Comparison of ENCODE assay signal across 7 cellular contexts in the genomic region with DNA sequence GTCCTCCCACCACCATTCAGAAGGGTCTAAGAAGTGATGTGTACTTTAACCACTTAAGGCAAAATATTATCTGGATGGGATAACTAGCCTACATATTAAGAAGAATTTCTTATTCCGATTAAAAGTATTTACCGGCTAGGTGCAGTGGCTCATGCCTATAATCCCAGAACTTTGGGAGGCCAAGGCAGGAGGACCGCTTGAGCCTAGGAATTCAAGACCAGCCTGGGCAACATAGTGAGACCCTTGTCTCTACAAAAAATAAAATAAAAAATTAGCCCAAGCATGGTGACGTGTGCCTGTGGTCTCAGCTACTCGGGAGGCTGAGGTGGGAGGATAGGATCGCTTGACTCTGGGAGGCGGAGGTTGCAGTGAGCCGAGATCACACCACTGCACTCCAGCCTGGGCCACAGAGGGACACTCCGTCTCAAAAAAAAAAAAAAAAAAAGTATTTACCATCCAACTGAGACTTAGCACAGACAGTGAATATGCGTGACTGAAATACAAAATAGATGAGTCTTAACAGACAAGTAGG. TPM values are rescaled to one million over a fixed set of nuclear protein-coding genes. Genes with fewer than 3 reads are reported as not detected.
DNase-seq lines count a peak whose midpoint lies in the region; ATAC-seq and TF ChIP-seq lines count a peak whose summit lies in the region.
"Not testable (repeated sequence)": the region's sequence is repeated elsewhere in the genome, so short reads cannot be mapped to it uniquely, and the experiment has no call there.

No MANE protein-coding gene starts in this region.

- POLR2A ChIA-PET in naive thymus-derived CD4-positive, alpha-beta T cell (lab: Charles Lee), result interaction anchor here (0.8 to 22.7 kb wide), 5 partner anchors 8 to 37 kb away, joined by 3 to 636 read pairs (median 15); no protein-coding TSS in a partner anchor

- peak overlapping the region; percentile 97 for H3K27ac ChIP-seq in CD4-positive, CD25-positive, alpha-beta regulatory T cell (ENCODE audit: insufficient read depth, low read length, poor library complexity, severe bottlenecking)
- not testable (repeated sequence) for H3K27ac ChIP-seq in GM23338 (ENCODE audit: low read depth); neural progenitor cell
- peak overlapping the region; percentile 89 for H3K27ac ChIP-seq in WERI-Rb-1
- H3K27ac ChIP-seq in effector memory CD4-positive, alpha-beta T cell (ENCODE audit: insufficient read depth, low read length, poor library complexity, severe bottlenecking), result peak overlapping the region; percentile 96
- H3K27ac ChIP-seq in naive thymus-derived CD4-positive, alpha-beta T cell (ENCODE audit: low read depth, low read length), result peak overlapping the region; percentile 82

- H2AFZ ChIP-seq in GM23338, result peak overlapping the region; percentile 82; the same call in 1 of the 2 replicates
- H2AFZ ChIP-seq in neural progenitor cell (replicated peaks), result not testable (repeated sequence)

- H3K4me3 ChIP-seq in CD4-positive, CD25-positive, alpha-beta regulatory T cell (ENCODE audit: low read depth, low read length); GM23338; WERI-Rb-1 (ENCODE audit: low read depth, low read length); effector memory CD4-positive, alpha-beta T cell (ENCODE audit: insufficient read depth, low read depth, low read length, poor library complexity, severe bottlenecking); naive thymus-derived CD4-positive, alpha-beta T cell (ENCODE audit: low read length); neural progenitor cell: not testable (repeated sequence)

- not testable (repeated sequence) for H3K9ac ChIP-seq in neural progenitor cell

- not testable (repeated sequence) for H3K4me3 Mint-ChIP-seq in CD4-positive, CD25-positive, alpha-beta regulatory T cell; GM23338; neural progenitor cell
- H3K4me3 Mint-ChIP-seq in activated T-helper 17 cell treated with anti-CD3 and anti-CD28 coated beads, Interleukin-2, amount 50 U/mL, for 72 hours, result peak overlapping the region; percentile 89
- peak overlapping the region in 2 of 10 donors; percentile 7 to 86 for H3K4me3 Mint-ChIP-seq in naive thymus-derived CD4-positive, alpha-beta T cell

- H3K36me3 Mint-ChIP-seq in CD4-positive, CD25-positive, alpha-beta regulatory T cell; GM23338 (ENCODE audit: low read depth); activated T-helper 17 cell treated with anti-CD3 and anti-CD28 coated beads, Interleukin-2, amount 50 U/mL, for 72 hours (ENCODE audit: low read depth); naive thymus-derived CD4-positive, alpha-beta T cell; neural progenitor cell: not testable (repeated sequence)

- H3K27me3 Mint-ChIP-seq in CD4-positive, CD25-positive, alpha-beta regulatory T cell; GM23338 (ENCODE audit: insufficient read depth, low read depth, poor library complexity); activated T-helper 17 cell treated with anti-CD3 and anti-CD28 coated beads, Interleukin-2, amount 50 U/mL, for 72 hours; naive thymus-derived CD4-positive, alpha-beta T cell: not testable (repeated sequence)
- peaks cover 12% of the 10 kb centered on the region for H3K27me3 Mint-ChIP-seq in neural progenitor cell (ENCODE audit: insufficient read depth, low read depth)

- CTCF ChIA-PET in naive thymus-derived CD4-positive, alpha-beta T cell (lab: Charles Lee), result interaction anchor here (0.6 to 0.8 kb wide), 2 partner anchors 31 to 48 kb away, joined by 3 read pairs; no protein-coding TSS in a partner anchor

- peak overlapping the region; percentile 54 to 100 (median 94) for H3K27ac Mint-ChIP-seq in CD4-positive, CD25-positive, alpha-beta regulatory T cell
- not testable (repeated sequence) for H3K27ac Mint-ChIP-seq in GM23338; activated T-helper 17 cell treated with anti-CD3 and anti-CD28 coated beads, Interleukin-2, amount 50 U/mL, for 72 hours; neural progenitor cell
- peak overlapping the region in 8 of 9 donors; percentile 84 to 97 (median 95) for H3K27ac Mint-ChIP-seq in naive thymus-derived CD4-positive, alpha-beta T cell

- not testable (repeated sequence) for H3F3A ChIP-seq in GM23338 (replicated peaks; ENCODE audit: low read depth)
- H3F3A ChIP-seq in neural progenitor cell (ENCODE audit: low read depth), result peaks cover 26% of the 10 kb centered on the region

- H4K20me1 ChIP-seq in GM23338 (replicated peaks; ENCODE audit: insufficient read depth), result not testable (repeated sequence)
- peaks cover 15% of the 10 kb centered on the region for H4K20me1 ChIP-seq in neural progenitor cell (ENCODE audit: low read depth)

- not testable (repeated sequence) for H3K4me2 ChIP-seq in GM23338
- peak overlapping the region; percentile 74 for H3K4me2 ChIP-seq in neural progenitor cell

- DNase-seq in CD4-positive, CD25-positive, alpha-beta regulatory T cell; GM23338 (ENCODE audit: low spot score); WERI-Rb-1; effector memory CD4-positive, alpha-beta T cell; naive thymus-derived CD4-positive, alpha-beta T cell; neural progenitor cell (ENCODE audit: low spot score): not testable (repeated sequence)

- not testable (repeated sequence) for H3K9me2 ChIP-seq in GM23338 (ENCODE audit: insufficient read depth)

- H3K36me3 ChIP-seq in CD4-positive, CD25-positive, alpha-beta regulatory T cell (ENCODE audit: control insufficient read depth, insufficient read depth, low read length); GM23338 (ENCODE audit: insufficient read depth); WERI-Rb-1; effector memory CD4-positive, alpha-beta T cell (ENCODE audit: control insufficient read depth, insufficient read depth, low read length); naive thymus-derived CD4-positive, alpha-beta T cell (ENCODE audit: control insufficient read depth in 2 of 3, insufficient read depth in 3 of 3, low read length in 3 of 3); neural progenitor cell: not testable (repeated sequence)

- peaks cover 16 to 99% (median 60%) of the 10 kb centered on the region in 4 donors for H3K4me1 Mint-ChIP-seq in CD4-positive, CD25-positive, alpha-beta regulatory T cell
- H3K4me1 Mint-ChIP-seq in GM23338 (peaks cover 43% of the 10 kb centered on the region), neural progenitor cell (peaks cover 32% of the 10 kb centered on the region)
- peaks cover 41% of the 10 kb centered on the region for H3K4me1 Mint-ChIP-seq in activated T-helper 17 cell treated with anti-CD3 and anti-CD28 coated beads, Interleukin-2, amount 50 U/mL, for 72 hours
- peaks cover 48 to 95% (median 89%) of the 10 kb centered on the region in 7 donors for H3K4me1 Mint-ChIP-seq in naive thymus-derived CD4-positive, alpha-beta T cell

- not testable (repeated sequence) for H3K9me3 Mint-ChIP-seq in CD4-positive, CD25-positive, alpha-beta regulatory T cell; GM23338; activated T-helper 17 cell treated with anti-CD3 and anti-CD28 coated beads, Interleukin-2, amount 50 U/mL, for 72 hours; naive thymus-derived CD4-positive, alpha-beta T cell; neural progenitor cell

- not testable (repeated sequence) for H3K9me3 ChIP-seq in CD4-positive, CD25-positive, alpha-beta regulatory T cell (ENCODE audit: control insufficient read depth in 2 of 2, low read length in 2 of 2); WERI-Rb-1 (ENCODE audit: severe bottlenecking); effector memory CD4-positive, alpha-beta T cell (ENCODE audit: control insufficient read depth, low read length); naive thymus-derived CD4-positive, alpha-beta T cell (ENCODE audit: control insufficient read depth in 2 of 3, low read length in 3 of 3); neural progenitor cell (ENCODE audit: low read depth)

- H3K4me1 ChIP-seq in CD4-positive, CD25-positive, alpha-beta regulatory T cell (ENCODE audit: control insufficient read depth, insufficient read depth, low read length, poor library complexity, severe bottlenecking), result peaks cover 79% of the 10 kb centered on the region
- peaks cover 26% of the 10 kb centered on the region for H3K4me1 ChIP-seq in GM23338 (ENCODE audit: insufficient read depth)
- peaks cover 73% of the 10 kb centered on the region for H3K4me1 ChIP-seq in effector memory CD4-positive, alpha-beta T cell (ENCODE audit: control insufficient read depth, insufficient read depth, low read length, poor library complexity, severe bottlenecking)
- peaks cover 71 to 82% of the 10 kb centered on the region in 2 donors for H3K4me1 ChIP-seq in naive thymus-derived CD4-positive, alpha-beta T cell (ENCODE audit: control insufficient read depth in 2 of 2, insufficient read depth in 2 of 2, low read length in 2 of 2)
- peaks cover 21% of the 10 kb centered on the region for H3K4me1 ChIP-seq in neural progenitor cell

- not testable (repeated sequence) for H3K79me2 ChIP-seq in GM23338 (replicated peaks; ENCODE audit: insufficient read depth); neural progenitor cell (ENCODE audit: low read depth)

- intact Hi-C loops in naive thymus-derived CD4-positive, alpha-beta T cell (cut with micrococcal nuclease), result not testable (repeated sequence)

- not testable (repeated sequence) for ATAC-seq in CD4-positive, CD25-positive, alpha-beta regulatory T cell (ENCODE audit: low read depth in 2 of 2); GM23338; activated T-helper 17 cell treated with anti-CD3 and anti-CD28 coated beads, Interleukin-2, amount 50 U/mL, for 72 hours (replicated peaks); naive thymus-derived CD4-positive, alpha-beta T cell

- not testable (repeated sequence) for TF ChIP-seq CTCF in GM23338 (conservative IDR thresholded peaks at IDR 0.05; ENCODE audit: low read depth in 2 of 2); WERI-Rb-1 (IDR thresholded peaks at IDR 0.05; ENCODE audit: low read depth, low read length); neural progenitor cell (IDR thresholded peaks at IDR 0.05)

- H3K27me3 ChIP-seq in CD4-positive, CD25-positive, alpha-beta regulatory T cell (ENCODE audit: control insufficient read depth, insufficient read depth, low read length); GM23338 (ENCODE audit: insufficient read depth); WERI-Rb-1 (ENCODE audit: insufficient read depth, low read depth, severe bottlenecking); effector memory CD4-positive, alpha-beta T cell (replicated peaks; ENCODE audit: control insufficient read depth, insufficient read depth, low read length, poor library complexity, severe bottlenecking); naive thymus-derived CD4-positive, alpha-beta T cell (ENCODE audit: control insufficient read depth in 2 of 2, insufficient read depth in 2 of 2, low read length in 2 of 2): not testable (repeated sequence)
- peaks cover 23% of the 10 kb centered on the region for H3K27me3 ChIP-seq in neural progenitor cell

RNA-seq across cellular contexts. Expression of a gene that starts 34.7 kb away (rescaled TPM):
- 293 TPM for total RNA-seq in CD4-positive, CD25-positive, alpha-beta regulatory T cell
- polyA plus RNA-seq in CD4-positive, CD25-positive, alpha-beta regulatory T cell, result 10 to 100 TPM; 83.7 to 92.7 (median 89.7) TPM
- 100 and 115 TPM in 2 replicates for total RNA-seq in GM23338 (2014; rRNA removed; shearing (Covaris generic))
- 55.4 and 65.3 TPM in 2 replicates for polyA plus RNA-seq in GM23338 (2016; fragmentation: Nextera tagmentation; extraction: Ambion mirVana)
- total RNA-seq in activated T-helper 17 cell treated with anti-CD3 and anti-CD28 coated beads, Interleukin-2, amount 50 U/mL, for 72 hours, result 10 to 100 TPM; 69.9 to 93.7 TPM
- 100 to 1,000 TPM in 4 of 5 experiments, 10 to 100 TPM in 1; 91.1 to 167 (median 143) TPM for total RNA-seq in naive thymus-derived CD4-positive, alpha-beta T cell
- 10 to 100 TPM; 64.9 to 69.3 TPM for polyA plus RNA-seq in naive thymus-derived CD4-positive, alpha-beta T cell
- total RNA-seq in neural progenitor cell (ENCODE audit: low replicate concordance), result 122 and 167 TPM in 2 replicates
